In the genomic region with DNA sequence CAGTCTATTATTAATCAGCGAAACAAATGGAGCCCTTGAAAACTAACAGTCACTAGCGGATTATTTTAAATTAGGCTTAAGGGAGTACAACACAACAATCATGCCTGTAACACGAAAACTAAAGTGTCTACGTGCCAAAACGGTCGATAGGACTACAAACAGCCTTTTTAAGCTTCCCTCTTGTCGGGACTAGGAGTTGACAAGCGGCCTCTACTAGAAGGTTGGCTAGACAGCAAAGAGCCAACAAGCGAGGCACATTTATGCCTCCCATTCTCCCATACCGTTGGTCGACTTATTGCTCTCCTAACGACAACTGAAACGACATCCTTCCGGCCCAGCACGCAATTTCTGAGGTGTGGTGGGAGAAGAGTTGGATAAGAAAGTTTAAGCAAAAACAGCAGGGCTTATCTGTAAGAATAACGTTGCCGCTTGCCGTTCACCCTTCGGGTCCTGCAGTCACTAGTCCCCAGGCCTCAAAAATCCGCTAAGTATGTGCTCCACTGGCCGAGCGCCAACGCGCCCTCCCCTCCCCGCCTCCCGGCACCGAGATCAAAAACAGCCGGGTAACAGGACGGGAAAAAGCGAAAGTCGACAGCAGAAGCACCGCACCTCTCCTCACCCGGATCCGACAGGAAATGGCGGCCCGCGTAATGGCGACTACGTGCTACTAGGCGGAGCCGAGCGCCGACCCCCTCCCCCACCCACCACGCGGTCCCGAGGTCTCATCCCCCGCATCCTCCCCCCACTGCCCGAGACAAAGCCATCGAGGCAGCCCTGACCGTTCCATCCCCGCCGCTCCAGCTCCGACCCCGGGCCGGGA, we compare ENCODE assay signal across 8 cellular contexts. TPM values are rescaled to one million over a fixed set of nuclear protein-coding genes. Genes with fewer than 3 reads are reported as not detected.
A peak's percentile ranks its signal among the peaks of the same experiment; 100 is the strongest.
DNase-seq lines count a peak whose midpoint lies in the region; ATAC-seq and TF ChIP-seq lines count a peak whose summit lies in the region.

No MANE protein-coding gene starts in this region.

- no peaks in the 10 kb centered on the region for H3K9me2 ChIP-seq in neural cell (ENCODE audit: insufficient read depth, low read length)

- peaks cover 5% of the 10 kb centered on the region for H3F3A ChIP-seq in neural cell (ENCODE audit: insufficient read depth, low read length, poor library complexity, severe bottlenecking)

- H2AFZ ChIP-seq in neural cell (ENCODE audit: low read depth, low read length), result no peak overlapping the region

- H3K36me3 ChIP-seq in neural cell (ENCODE audit: insufficient read depth, low read length), result peaks cover 13% of the 10 kb centered on the region

- TF ChIP-seq CTCF in fibroblast of villous mesenchyme (IDR thresholded peaks at IDR 0.05; ENCODE audit: insufficient read depth, low read depth, low read length) (no peak), neural cell (IDR thresholded peaks at IDR 0.05; ENCODE audit: poor library complexity, severe bottlenecking) (no peak)

- H3K79me2 ChIP-seq in neural cell (replicated peaks; ENCODE audit: insufficient read depth, low read length), result peaks cover 81% of the 10 kb centered on the region

- H3K4me2 ChIP-seq in neural cell (ENCODE audit: low read length), result peak overlapping the region; percentile 71

- H3K27me3 ChIP-seq in neural cell (ENCODE audit: insufficient read depth, low read depth, low read length), result no peaks in the 10 kb centered on the region

- H3K4me3 ChIP-seq in fibroblast of villous mesenchyme (ENCODE audit: low read depth, low read length) (peak overlapping the region; percentile 75), neural cell (ENCODE audit: low read length) (peak overlapping the region; percentile 85)

- H3K27ac ChIP-seq in neural cell (ENCODE audit: low read length), result peak overlapping the region; percentile 100

- TF ChIP-seq RAD21 in Ishikawa (IDR thresholded peaks at IDR 0.05; ENCODE audit: low read depth), result no peak
- peak; percentile 28 for TF ChIP-seq RAD21 in neural cell (conservative IDR thresholded peaks at IDR 0.05)

- H3K9ac ChIP-seq in neural cell (ENCODE audit: low read length), result peak overlapping the region; percentile 100

- H3K9me3 ChIP-seq in neural cell (ENCODE audit: low read length), result no peaks in the 10 kb centered on the region

- TF ChIP-seq EP300 in Ishikawa (IDR thresholded peaks at IDR 0.05; ENCODE audit: borderline replicate concordance) (no peak), neural cell (conservative IDR thresholded peaks at IDR 0.05; ENCODE audit: poor library complexity, severe bottlenecking) (no peak)

- DNase-seq in AG20443 (ENCODE audit: low spot score) (peak; percentile 82), SHP77 treated with DMSO at 0.1 percent for 48 hours (lab: John Stamatoyannopoulos, UW) (peak; percentile 10), activated gamma-delta T cell treated with Interleukin-2 at 50 U/mL for 16 hours (peak; percentile 82), fibroblast of villous mesenchyme (ENCODE audit: low read depth) (peak; percentile 89)
- peak; percentile 90 for DNase-seq in stimulated activated naive CD8-positive, alpha-beta T cell treated with anti-CD3 and anti-CD28 coated beads, Interleukin-15, Interleukin-2, amounts not matched to agents 100 U/mL and 50 U/mL, for 24 hours

- ATAC-seq in GM19351 (IDR thresholded peaks at IDR 0.05; ENCODE audit: unreplicated experiment), result peak; percentile 25
- peak; percentile 54 for ATAC-seq in stimulated activated naive CD8-positive, alpha-beta T cell treated with anti-CD3 and anti-CD28 coated beads, Interleukin-15, Interleukin-2, amounts not matched to agents 100 U/mL and 50 U/mL, for 24 hours

- peaks cover 49% of the 10 kb centered on the region for H4K20me1 ChIP-seq in neural cell (ENCODE audit: insufficient read depth)

TF ChIP-seq in Ishikawa, 13 proteins besides CTCF, POLR2A, EP300 and RAD21 (continues in another document):
- TF ChIP-seq CREB1 (IDR thresholded peaks at IDR 0.05; ENCODE audit: low read depth) (no peak), CEBPB (IDR thresholded peaks at IDR 0.05) (no peak), USF1 (IDR thresholded peaks at IDR 0.05) (peak; percentile 8; the same call in 1 of the 2 replicates), YY1 (IDR thresholded peaks at IDR 0.05; ENCODE audit: low read depth) (peak; percentile 89), ZBTB7A (IDR thresholded peaks at IDR 0.05; ENCODE audit: low read depth) (no peak; the same call in 1 of the 2 replicates), TAF1 (IDR thresholded peaks at IDR 0.05; ENCODE audit: low read depth) (0 out of 2 replicates have a peak, but pooled peaks have one; percentile 0), MAX (IDR thresholded peaks at IDR 0.05) (peak; percentile 82), TEAD4 (IDR thresholded peaks at IDR 0.05) (peak; percentile 41; the same call in 1 of the 2 replicates), FOXM1 (IDR thresholded peaks at IDR 0.05; ENCODE audit: borderline replicate concordance, low read depth) (no peak)

TF ChIP-seq in neural cell, 6 proteins besides CTCF, POLR2A, EP300 and RAD21:
- no peak for TF ChIP-seq TAF1 (IDR thresholded peaks at IDR 0.05; ENCODE audit: low read depth)
- TF ChIP-seq, protein P1, sequence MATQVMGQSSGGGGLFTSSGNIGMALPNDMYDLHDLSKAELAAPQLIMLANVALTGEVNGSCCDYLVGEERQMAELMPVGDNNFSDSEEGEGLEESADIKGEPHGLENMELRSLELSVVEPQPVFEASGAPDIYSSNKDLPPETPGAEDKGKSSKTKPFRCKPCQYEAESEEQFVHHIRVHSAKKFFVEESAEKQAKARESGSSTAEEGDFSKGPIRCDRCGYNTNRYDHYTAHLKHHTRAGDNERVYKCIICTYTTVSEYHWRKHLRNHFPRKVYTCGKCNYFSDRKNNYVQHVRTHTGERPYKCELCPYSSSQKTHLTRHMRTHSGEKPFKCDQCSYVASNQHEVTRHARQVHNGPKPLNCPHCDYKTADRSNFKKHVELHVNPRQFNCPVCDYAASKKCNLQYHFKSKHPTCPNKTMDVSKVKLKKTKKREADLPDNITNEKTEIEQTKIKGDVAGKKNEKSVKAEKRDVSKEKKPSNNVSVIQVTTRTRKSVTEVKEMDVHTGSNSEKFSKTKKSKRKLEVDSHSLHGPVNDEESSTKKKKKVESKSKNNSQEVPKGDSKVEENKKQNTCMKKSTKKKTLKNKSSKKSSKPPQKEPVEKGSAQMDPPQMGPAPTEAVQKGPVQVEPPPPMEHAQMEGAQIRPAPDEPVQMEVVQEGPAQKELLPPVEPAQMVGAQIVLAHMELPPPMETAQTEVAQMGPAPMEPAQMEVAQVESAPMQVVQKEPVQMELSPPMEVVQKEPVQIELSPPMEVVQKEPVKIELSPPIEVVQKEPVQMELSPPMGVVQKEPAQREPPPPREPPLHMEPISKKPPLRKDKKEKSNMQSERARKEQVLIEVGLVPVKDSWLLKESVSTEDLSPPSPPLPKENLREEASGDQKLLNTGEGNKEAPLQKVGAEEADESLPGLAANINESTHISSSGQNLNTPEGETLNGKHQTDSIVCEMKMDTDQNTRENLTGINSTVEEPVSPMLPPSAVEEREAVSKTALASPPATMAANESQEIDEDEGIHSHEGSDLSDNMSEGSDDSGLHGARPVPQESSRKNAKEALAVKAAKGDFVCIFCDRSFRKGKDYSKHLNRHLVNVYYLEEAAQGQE (IDR thresholded peaks at IDR 0.05; ENCODE audit: borderline replicate concordance), result no peak
- TF ChIP-seq SMC3 (conservative IDR thresholded peaks at IDR 0.05; ENCODE audit: poor library complexity), result peak; percentile 39
- TF ChIP-seq MXI1 (conservative IDR thresholded peaks at IDR 0.05; ENCODE audit: poor library complexity, severe bottlenecking), result peak; percentile 62
- peak; percentile 52 for TF ChIP-seq POLR2AphosphoS5 (IDR thresholded peaks at IDR 0.05)

RNA-seq across cellular contexts. Expression of gene HNRNPK, which starts 0.8 kb away (rescaled TPM):
- 465 and 522 TPM in 2 replicates for total RNA-seq in fibroblast of villous mesenchyme
- polyA plus RNA-seq in neural cell, result 1,053 and 1,061 TPM in 2 replicates
- polyA minus RNA-seq in neural cell, result 1,004 and 1,065 TPM in 2 replicates

RNA-seq across cellular contexts. Expression of gene RMI1, which starts 1.4 kb away (rescaled TPM):
- total RNA-seq in fibroblast of villous mesenchyme, result 6.1 and 7.8 TPM in 2 replicates
- 12.9 and 13.1 TPM in 2 replicates for polyA plus RNA-seq in neural cell
- polyA minus RNA-seq in neural cell, result 24.3 and 38.8 TPM in 2 replicates

RNA-seq across cellular contexts. Expression of gene KIF27, which starts 58.0 kb away (rescaled TPM):
- total RNA-seq in fibroblast of villous mesenchyme, result 2.9 and 3.9 TPM in 2 replicates
- polyA plus RNA-seq in neural cell, result 7.1 and 8.8 TPM in 2 replicates
- 25.1 and 30.8 TPM in 2 replicates for polyA minus RNA-seq in neural cell

Comparison
In these comparisons a context has a peak if more than half of its experiments do, and no peak if none do; other contexts are left out.
1. Peak in every context shown above with its lines: DNase-seq, ATAC-seq, H3K4me3 ChIP-seq and H3K27ac ChIP-seq.
2. DNase-seq: peak in every context shown above with its lines; median percentile 90 in stimulated activated naive CD8-positive, alpha-beta T cell treated with anti-CD3 and anti-CD28 coated beads, Interleukin-15, Interleukin-2, amounts not matched to agents 100 U/mL and 50 U/mL, for 24 hours; 89 in fibroblast of villous mesenchyme; 82 in AG20443; 82 in activated gamma-delta T cell treated with Interleukin-2 at 50 U/mL for 16 hours; 10 in SHP77 treated with DMSO at 0.1 percent for 48 hours.